Comparison of ENCODE assay signal across 1 cellular context in the genomic region with DNA sequence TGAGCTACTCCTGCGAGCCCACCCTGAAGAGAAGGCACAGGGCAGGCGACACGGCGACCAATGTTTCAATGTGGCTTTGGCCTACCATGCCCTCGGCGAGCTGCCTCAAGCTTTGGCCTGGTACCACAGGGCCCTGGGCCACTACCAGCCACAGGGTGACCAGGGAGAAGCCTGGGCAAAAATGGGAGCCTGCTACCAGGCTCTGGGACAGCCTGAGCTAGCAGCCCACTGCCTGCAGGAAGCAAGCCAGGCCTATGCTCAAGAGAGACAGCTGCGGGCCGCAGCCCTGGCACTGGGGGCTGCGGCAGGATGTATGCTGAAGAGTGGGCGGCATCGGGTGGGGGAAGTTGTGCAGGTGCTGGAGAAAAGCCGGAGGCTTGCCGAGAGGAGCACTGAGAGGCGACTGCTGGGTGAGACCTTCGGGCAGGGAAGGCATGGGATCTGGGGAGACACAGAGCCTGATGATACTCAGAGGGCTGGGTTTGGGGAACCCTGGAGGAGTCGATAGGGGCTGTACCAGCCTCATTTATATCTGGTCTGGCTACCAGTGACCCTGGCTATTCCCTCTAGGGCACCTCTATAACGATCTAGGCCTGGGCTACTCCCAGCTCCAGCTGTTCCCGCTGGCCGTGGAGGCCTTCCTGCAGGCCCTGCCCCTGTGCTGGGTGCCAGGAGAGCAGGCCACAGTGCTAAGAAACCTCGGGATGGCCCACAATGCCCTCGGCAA.
A peak's percentile ranks its signal among the peaks of the same experiment; 100 is the strongest.
TF ChIP-seq lines count a peak whose summit lies in the region.

No MANE protein-coding gene starts in this region.

TF ChIP-seq in GM12878, 131 proteins besides CTCF, POLR2A, EP300 and RAD21:
- TF ChIP-seq, protein P1, sequence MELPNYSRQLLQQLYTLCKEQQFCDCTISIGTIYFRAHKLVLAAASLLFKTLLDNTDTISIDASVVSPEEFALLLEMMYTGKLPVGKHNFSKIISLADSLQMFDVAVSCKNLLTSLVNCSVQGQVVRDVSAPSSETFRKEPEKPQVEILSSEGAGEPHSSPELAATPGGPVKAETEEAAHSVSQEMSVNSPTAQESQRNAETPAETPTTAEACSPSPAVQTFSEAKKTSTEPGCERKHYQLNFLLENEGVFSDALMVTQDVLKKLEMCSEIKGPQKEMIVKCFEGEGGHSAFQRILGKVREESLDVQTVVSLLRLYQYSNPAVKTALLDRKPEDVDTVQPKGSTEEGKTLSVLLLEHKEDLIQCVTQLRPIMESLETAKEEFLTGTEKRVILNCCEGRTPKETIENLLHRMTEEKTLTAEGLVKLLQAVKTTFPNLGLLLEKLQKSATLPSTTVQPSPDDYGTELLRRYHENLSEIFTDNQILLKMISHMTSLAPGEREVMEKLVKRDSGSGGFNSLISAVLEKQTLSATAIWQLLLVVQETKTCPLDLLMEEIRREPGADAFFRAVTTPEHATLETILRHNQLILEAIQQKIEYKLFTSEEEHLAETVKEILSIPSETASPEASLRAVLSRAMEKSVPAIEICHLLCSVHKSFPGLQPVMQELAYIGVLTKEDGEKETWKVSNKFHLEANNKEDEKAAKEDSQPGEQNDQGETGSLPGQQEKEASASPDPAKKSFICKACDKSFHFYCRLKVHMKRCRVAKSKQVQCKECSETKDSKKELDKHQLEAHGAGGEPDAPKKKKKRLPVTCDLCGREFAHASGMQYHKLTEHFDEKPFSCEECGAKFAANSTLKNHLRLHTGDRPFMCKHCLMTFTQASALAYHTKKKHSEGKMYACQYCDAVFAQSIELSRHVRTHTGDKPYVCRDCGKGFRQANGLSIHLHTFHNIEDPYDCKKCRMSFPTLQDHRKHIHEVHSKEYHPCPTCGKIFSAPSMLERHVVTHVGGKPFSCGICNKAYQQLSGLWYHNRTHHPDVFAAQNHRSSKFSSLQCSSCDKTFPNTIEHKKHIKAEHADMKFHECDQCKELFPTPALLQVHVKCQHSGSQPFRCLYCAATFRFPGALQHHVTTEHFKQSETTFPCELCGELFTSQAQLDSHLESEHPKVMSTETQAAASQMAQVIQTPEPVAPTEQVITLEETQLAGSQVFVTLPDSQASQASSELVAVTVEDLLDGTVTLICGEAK (IDR thresholded peaks at IDR 0.05; ENCODE audit: borderline replicate concordance): no peak
- TF ChIP-seq GATAD2B (conservative IDR thresholded peaks at IDR 0.05; ENCODE audit: low read depth) (no peak), TCF12 (IDR thresholded peaks at IDR 0.05; ENCODE audit: low read depth, low read length) (peak; percentile 63; the same call in 1 of the 2 replicates), RFX5 (IDR thresholded peaks at IDR 0.05; ENCODE audit: low read depth, low read length) (no peak), ZZZ3 (IDR thresholded peaks at IDR 0.05; ENCODE audit: control insufficient read depth, insufficient read length, low read depth) (no peak), BCL11A (IDR thresholded peaks at IDR 0.05; ENCODE audit: low read depth, low read length) (no peak), KAT2A (conservative IDR thresholded peaks at IDR 0.05; ENCODE audit: control insufficient read depth, low read depth, low read length) (no peak), CBX3 (IDR thresholded peaks at IDR 0.05; ENCODE audit: borderline replicate concordance, low read depth) (no peak), EGR1 (IDR thresholded peaks at IDR 0.05; ENCODE audit: borderline replicate concordance in 1 of 2, low read depth in 2 of 2, low read length in 2 of 2) (peak in 1 of 2 experiments; percentile 65; a peak in 1 of 3 replicates), TCF3 (IDR thresholded peaks at IDR 0.05; ENCODE audit: borderline replicate concordance, insufficient read depth, low read depth, low read length) (0 out of 2 replicates have a peak, but pooled peaks have one; percentile 46), RUNX3 (IDR thresholded peaks at IDR 0.05; ENCODE audit: low read length) (peak; percentile 37), POU2F2 (IDR thresholded peaks at IDR 0.05; ENCODE audit: borderline replicate concordance, low read depth, low read length) (no peak), ZNF384 (IDR thresholded peaks at IDR 0.05; ENCODE audit: borderline replicate concordance, low read depth, low read length) (no peak)
- TF ChIP-seq, protein P2, sequence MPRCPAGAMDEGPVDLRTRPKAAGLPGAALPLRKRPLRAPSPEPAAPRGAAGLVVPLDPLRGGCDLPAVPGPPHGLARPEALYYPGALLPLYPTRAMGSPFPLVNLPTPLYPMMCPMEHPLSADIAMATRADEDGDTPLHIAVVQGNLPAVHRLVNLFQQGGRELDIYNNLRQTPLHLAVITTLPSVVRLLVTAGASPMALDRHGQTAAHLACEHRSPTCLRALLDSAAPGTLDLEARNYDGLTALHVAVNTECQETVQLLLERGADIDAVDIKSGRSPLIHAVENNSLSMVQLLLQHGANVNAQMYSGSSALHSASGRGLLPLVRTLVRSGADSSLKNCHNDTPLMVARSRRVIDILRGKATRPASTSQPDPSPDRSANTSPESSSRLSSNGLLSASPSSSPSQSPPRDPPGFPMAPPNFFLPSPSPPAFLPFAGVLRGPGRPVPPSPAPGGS (IDR thresholded peaks at IDR 0.05; ENCODE audit: borderline replicate concordance, insufficient read depth, low read depth, low read length, poor library complexity, severe bottlenecking): no peak
- TF ChIP-seq, protein P3, sequence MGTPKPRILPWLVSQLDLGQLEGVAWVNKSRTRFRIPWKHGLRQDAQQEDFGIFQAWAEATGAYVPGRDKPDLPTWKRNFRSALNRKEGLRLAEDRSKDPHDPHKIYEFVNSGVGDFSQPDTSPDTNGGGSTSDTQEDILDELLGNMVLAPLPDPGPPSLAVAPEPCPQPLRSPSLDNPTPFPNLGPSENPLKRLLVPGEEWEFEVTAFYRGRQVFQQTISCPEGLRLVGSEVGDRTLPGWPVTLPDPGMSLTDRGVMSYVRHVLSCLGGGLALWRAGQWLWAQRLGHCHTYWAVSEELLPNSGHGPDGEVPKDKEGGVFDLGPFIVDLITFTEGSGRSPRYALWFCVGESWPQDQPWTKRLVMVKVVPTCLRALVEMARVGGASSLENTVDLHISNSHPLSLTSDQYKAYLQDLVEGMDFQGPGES (IDR thresholded peaks at IDR 0.05): no peak
